9 cellular contexts compared by ENCODE assay signal in genomic region chr11:8081591-8082021, GRCh38. TPM values are rescaled to one million over a fixed set of nuclear protein-coding genes. Genes with fewer than 3 reads are reported as not detected.
DNase-seq lines count a peak whose midpoint lies in the region; ATAC-seq and TF ChIP-seq lines count a peak whose summit lies in the region.
"Had no signal": no experiment of that assay in that cellular context is flagged by ENCODE, and none has a peak within 500 bp of the region (broad histone marks: within the 10 kb centered on the region; RNA-seq: fewer than 3 reads in every experiment).

No MANE protein-coding gene starts in this region.

- H3K9ac ChIP-seq in colonic mucosa (ENCODE audit: low read depth in 2 of 2, low read length in 2 of 2), result peak overlapping the region in 1 of 2 donors; percentile 43
- no peak overlapping the region for H3K9ac ChIP-seq in muscle layer of colon (ENCODE audit: low read length)

- no peaks in the 10 kb centered on the region for H3K9me3 ChIP-seq in colonic mucosa
- H3K9me3 ChIP-seq in muscle layer of colon (ENCODE audit: low read length), result no peaks in the 10 kb centered on the region
- no peaks in the 10 kb centered on the region for H3K9me3 ChIP-seq in uterus

- H3K4me1 ChIP-seq in colonic mucosa (no peaks in the 10 kb centered on the region), muscle layer of colon (ENCODE audit: insufficient read depth, low read length) (peaks cover 19% of the 10 kb centered on the region), uterus (peaks cover 0 to 10% of the 10 kb centered on the region in 2 donors)

- no peak overlapping the region for H3K27ac ChIP-seq in colonic mucosa
- no peak overlapping the region for H3K27ac ChIP-seq in muscle layer of colon (ENCODE audit: low read depth, low read length)
- H3K27ac ChIP-seq in uterus, result peak overlapping the region; percentile 67 to 87
- H3K27ac ChIP-seq: HL-60 had no signal

- no peaks in the 10 kb centered on the region for H3K36me3 Mint-ChIP-seq in activated naive CD4-positive, alpha-beta T cell treated with anti-CD3 and anti-CD28 coated beads, Interleukin-2, amount 50 U/mL, for 24 hours

- no peak overlapping the region for H3K27ac Mint-ChIP-seq in activated naive CD4-positive, alpha-beta T cell treated with anti-CD3 and anti-CD28 coated beads, Interleukin-2, amount 50 U/mL, for 24 hours

- H3K36me3 ChIP-seq in colonic mucosa, result no peaks in the 10 kb centered on the region
- H3K36me3 ChIP-seq in muscle layer of colon (ENCODE audit: insufficient read depth, low read length), result no peaks in the 10 kb centered on the region
- no peaks in the 10 kb centered on the region for H3K36me3 ChIP-seq in uterus

- H3K4me3 ChIP-seq in colonic mucosa (peak overlapping the region; percentile 38), muscle layer of colon (ENCODE audit: low read depth in 1 of 2, low read length in 2 of 2) (peak overlapping the region; percentile 41 to 69), uterus (peak overlapping the region; percentile 49 to 67)

- H3K4me3 Mint-ChIP-seq in activated naive CD4-positive, alpha-beta T cell treated with anti-CD3 and anti-CD28 coated beads, Interleukin-2, amount 50 U/mL, for 24 hours, result peak overlapping the region; percentile 53

- DNase-seq in activated naive CD4-positive, alpha-beta T cell treated with Interleukin-2 at 50 U/mL for 16 hours, result no peak
- DNase-seq in colonic mucosa (no peak), uterus (peak in 1 of 2 donors; percentile 50), NCI-H187 treated with DMSO at 0.1 percent for 48 hours (lab: John Stamatoyannopoulos, UW) (no peak), NCI-H128 (lab: John Stamatoyannopoulos, UW; ENCODE audit: unreplicated experiment) (no peak)

- H3K27me3 ChIP-seq in colonic mucosa (peaks cover 21% of the 10 kb centered on the region), muscle layer of colon (ENCODE audit: control insufficient read depth in 1 of 2, insufficient read depth in 2 of 2, low read length in 2 of 2) (no peaks in the 10 kb centered on the region), uterus (no peaks in the 10 kb centered on the region)

- peaks cover 38% of the 10 kb centered on the region for H3K27me3 Mint-ChIP-seq in activated naive CD4-positive, alpha-beta T cell treated with anti-CD3 and anti-CD28 coated beads, Interleukin-2, amount 50 U/mL, for 24 hours

- intact Hi-C loops in colonic mucosa (cut with DNase I) (no loop called here), uterus (cut with DNase I; ENCODE audit: low total_unique reads) (no loop called here)

- H3K9me3 Mint-ChIP-seq in activated naive CD4-positive, alpha-beta T cell treated with anti-CD3 and anti-CD28 coated beads, Interleukin-2, amount 50 U/mL, for 24 hours, result no peaks in the 10 kb centered on the region

- TF ChIP-seq POLR2A in uterus (IDR thresholded peaks at IDR 0.05), result no peak

- TF ChIP-seq CTCF in colonic mucosa (IDR thresholded peaks at IDR 0.05), result no peak
- no peak for TF ChIP-seq CTCF in uterus (IDR thresholded peaks at IDR 0.05)

- ATAC-seq in GM18870 (IDR thresholded peaks at IDR 0.05; ENCODE audit: unreplicated experiment), result no peak

- no peaks in the 10 kb centered on the region for H3K4me1 Mint-ChIP-seq in activated naive CD4-positive, alpha-beta T cell treated with anti-CD3 and anti-CD28 coated beads, Interleukin-2, amount 50 U/mL, for 24 hours

RNA-seq across cellular contexts. Expression of gene TUB, which starts 0.6 kb away (rescaled TPM):
- total RNA-seq in colonic mucosa (1 to 10 TPM; 1.2 to 1.4 TPM), uterus (10 to 100 TPM; 12.6 to 57.4 (median 37.8) TPM)

Comparison
In these comparisons a context has a peak if more than half of its experiments do, and no peak if none do; other contexts are left out.
1. H3K27ac ChIP-seq: peak in uterus (2 of 2); none in colonic mucosa (single experiment) and muscle layer of colon (single experiment).
2. RNA of gene TUB, which starts 0.6 kb away (total RNA-seq): 12.6 to 57.4 TPM in uterus; 1.2 to 1.4 TPM in colonic mucosa; every median in the first group is over 4 times any median in the second.
3. Peak in every context shown above with its lines, with median percentiles within 50 percentile points of each other: H3K4me3 ChIP-seq.